8 cellular contexts compared by ENCODE assay signal in genomic region chr1:206575165-206575893, GRCh38. TPM values are rescaled to one million over a fixed set of nuclear protein-coding genes. Genes with fewer than 3 reads are reported as not detected.
DNase-seq lines count a peak whose midpoint lies in the region; ATAC-seq and TF ChIP-seq lines count a peak whose summit lies in the region.

No MANE protein-coding gene starts in this region.

- H3K36me3 ChIP-seq in Peyer's patch, result no peaks in the 10 kb centered on the region

- TF ChIP-seq CTCF in Peyer's patch (IDR thresholded peaks at IDR 0.05) (no peak), choroid plexus epithelial cell (conservative IDR thresholded peaks at IDR 0.05; ENCODE audit: low read depth, low read length) (peak; percentile 5)

- H3K9me3 Mint-ChIP-seq in activated naive CD4-positive, alpha-beta T cell treated with anti-CD3 and anti-CD28 coated beads for 36 hours, result no peaks in the 10 kb centered on the region

- peak overlapping the region in 1 of 4 donors; percentile 6 for H3K4me3 ChIP-seq in Peyer's patch
- H3K4me3 ChIP-seq in choroid plexus epithelial cell (ENCODE audit: low read depth, low read length), result no peak overlapping the region

- H3K27ac Mint-ChIP-seq in activated naive CD4-positive, alpha-beta T cell treated with anti-CD3 and anti-CD28 coated beads for 36 hours, result peak overlapping the region; percentile 100

- peaks cover 0 to 46% (median 25%) of the 10 kb centered on the region in 4 donors for H3K4me1 ChIP-seq in Peyer's patch

- DNase-seq in activated naive CD4-positive, alpha-beta T cell treated with anti-CD3 and anti-CD28 coated beads for 36 hours, result peak; percentile 65
- no peak for DNase-seq in activated naive CD4-positive, alpha-beta T cell (lab: John Stamatoyannopoulos, UW)
- peak in 2 of 3 donors; percentile 60 to 76 for DNase-seq in Peyer's patch
- DNase-seq in choroid plexus epithelial cell (ENCODE audit: low read depth), result peak; percentile 94
- DNase-seq in myocyte (ENCODE audit: low read depth), result peak; percentile 90

- peaks cover 70% of the 10 kb centered on the region for H3K36me3 Mint-ChIP-seq in activated naive CD4-positive, alpha-beta T cell treated with anti-CD3 and anti-CD28 coated beads for 36 hours (ENCODE audit: low read depth)

- H3K27ac ChIP-seq in Peyer's patch, result peak overlapping the region; percentile 77 to 86 (median 82)

- TF ChIP-seq POLR2A in Peyer's patch (IDR thresholded peaks at IDR 0.05), result no peak

- peak overlapping the region; percentile 53 for H3K4me3 Mint-ChIP-seq in activated naive CD4-positive, alpha-beta T cell treated with anti-CD3 and anti-CD28 coated beads for 36 hours

- H3K27me3 Mint-ChIP-seq in activated naive CD4-positive, alpha-beta T cell treated with anti-CD3 and anti-CD28 coated beads for 36 hours (ENCODE audit: low read depth), result no peaks in the 10 kb centered on the region

- CTCF ChIA-PET in activated naive CD4-positive, alpha-beta T cell treated with anti-CD3 and anti-CD28 coated beads for 36 hours (lab: Charles Lee), result interaction anchor here (1.1 to 16.1 kb wide), 7 partner anchors 8 to 86 kb away, joined by 3 to 511 read pairs (median 5); partner anchors contain the start of gene RASSF5

- intact Hi-C loops in activated naive CD4-positive, alpha-beta T cell treated with anti-CD3 and anti-CD28 coated beads for 36 hours (cut with micrococcal nuclease), result loop anchor here (5.0 to 10.0 kb wide), 3 partner anchors 803 to 1258 kb away; partner anchors contain the start of gene CD46

- H3K4me1 Mint-ChIP-seq in activated naive CD4-positive, alpha-beta T cell treated with anti-CD3 and anti-CD28 coated beads for 36 hours (ENCODE audit: low read depth), result peaks cover 98% of the 10 kb centered on the region

- ATAC-seq in HG03095 (IDR thresholded peaks at IDR 0.05; ENCODE audit: unreplicated experiment) (no peak), GM19463 (IDR thresholded peaks at IDR 0.05; ENCODE audit: unreplicated experiment) (no peak), HG02571 (IDR thresholded peaks at IDR 0.05; ENCODE audit: unreplicated experiment) (no peak)

- H3K9me3 ChIP-seq in Peyer's patch, result no peaks in the 10 kb centered on the region

- H3K27me3 ChIP-seq in Peyer's patch, result no peaks in the 10 kb centered on the region

RNA-seq across cellular contexts. Expression of gene EIF2D, which starts 36.9 kb away (rescaled TPM):
- 100 to 1,000 TPM; 116 to 122 TPM for total RNA-seq in activated naive CD4-positive, alpha-beta T cell treated with anti-CD3 and anti-CD28 coated beads for 36 hours
- total RNA-seq in Peyer's patch (10 to 100 TPM; 20.0 to 66.0 (median 34.9) TPM), myocyte (36.7 and 42.7 TPM in 2 replicates)
- 43.5 TPM for polyA plus RNA-seq in myocyte (2012)

Comparison
In these comparisons a context has a peak if more than half of its experiments do, and no peak if none do; other contexts are left out.
1. DNase-seq: peak in activated naive CD4-positive, alpha-beta T cell treated with anti-CD3 and anti-CD28 coated beads for 36 hours (single experiment), Peyer's patch (2 of 3), choroid plexus epithelial cell (single experiment) and myocyte (single experiment); none in activated naive CD4-positive, alpha-beta T cell (0 of 4).